8 cellular contexts compared by ENCODE assay signal in genomic region chr12:96194901-96195844, GRCh38. TPM values are rescaled to one million over a fixed set of nuclear protein-coding genes. Genes with fewer than 3 reads are reported as not detected.
A peak's percentile ranks its signal among the peaks of the same experiment; 100 is the strongest.
DNase-seq lines count a peak whose midpoint lies in the region; ATAC-seq and TF ChIP-seq lines count a peak whose summit lies in the region.

No MANE protein-coding gene starts in this region.

- no peak for TF ChIP-seq EP300 in ovary (IDR thresholded peaks at IDR 0.05)

- peak overlapping the region; percentile 91 for H3K4me3 ChIP-seq in ovary

- TF ChIP-seq CTCF in C4-2B (conservative IDR thresholded peaks at IDR 0.05) (no peak), ovary (IDR thresholded peaks at IDR 0.05) (no peak), type B pancreatic cell (conservative IDR thresholded peaks at IDR 0.05) (no peak)

- peak; percentile 88 for ATAC-seq in HG03378 (IDR thresholded peaks at IDR 0.05; ENCODE audit: unreplicated experiment)

- H3K27me3 ChIP-seq in ovary: no peaks in the 10 kb centered on the region

- H3K4me1 ChIP-seq in ovary (ENCODE audit: insufficient read depth): peaks cover 4% of the 10 kb centered on the region

- no peaks in the 10 kb centered on the region for H3K9me3 Mint-ChIP-seq in type B pancreatic cell

- no peak for TF ChIP-seq POLR2A in ovary (IDR thresholded peaks at IDR 0.05)

- H3K4me3 Mint-ChIP-seq in type B pancreatic cell: peak overlapping the region; percentile 95

- intact Hi-C loops in ovary (cut with DNase I): loop anchor here in 1 of 4 donors (10.0 kb wide), 1 partner anchor 320 kb away; no protein-coding TSS in a partner anchor

- peaks cover 17% of the 10 kb centered on the region for H3K27me3 Mint-ChIP-seq in type B pancreatic cell

- H3K36me3 ChIP-seq in ovary: no peaks in the 10 kb centered on the region

- peak; percentile 67 for DNase-seq in GM19240 (ENCODE audit: insufficient read length, low spot score)
- peak; percentile 90 for DNase-seq in SIG-M5 treated with dmso at 0.1 percent for 504 hours (lab: John Stamatoyannopoulos, UW; ENCODE audit: unreplicated experiment)
- DNase-seq in activated naive CD4-positive, alpha-beta T cell treated with Interleukin-2 at 50 U/mL for 16 hours: peak; percentile 82
- DNase-seq in germinal center (ENCODE audit: low spot score): peak; percentile 56
- peak; percentile 27 to 56 (median 47) for DNase-seq in ovary
- no peak for DNase-seq in type B pancreatic cell (ENCODE audit: extremely low spot score, unreplicated experiment)

- H3K27ac Mint-ChIP-seq in type B pancreatic cell: peak overlapping the region; percentile 94

- H3K9me3 ChIP-seq in ovary: no peaks in the 10 kb centered on the region

- no peaks in the 10 kb centered on the region for H3K36me3 Mint-ChIP-seq in type B pancreatic cell

- H3K4me1 Mint-ChIP-seq in type B pancreatic cell (ENCODE audit: unreplicated experiment): peaks cover 19% of the 10 kb centered on the region

- 0% methylated on average over 40 to 58 of the region's 58 CpGs for WGBS in ovary, 3 donors

- H3K27ac ChIP-seq in C4-2B: peak overlapping the region; percentile 60
- no peak overlapping the region for H3K27ac ChIP-seq in ovary

RNA-seq across cellular contexts. Expression of gene ELK3, which starts 1.0 kb away (rescaled TPM):
- total RNA-seq in ovary: 10 to 100 TPM; 11.5 to 25.9 (median 15.2) TPM
- polyA plus RNA-seq in ovary: 10 to 100 TPM; 15.6 to 25.8 TPM
- 17.6 and 18.0 TPM in 2 replicates for total RNA-seq in type B pancreatic cell (ENCODE audit: low replicate concordance)
